In genomic region chr5:110738503-110738811, GRCh38 we compare ENCODE assay signal across 8 cellular contexts. TPM values are rescaled to one million over a fixed set of nuclear protein-coding genes. Genes with fewer than 3 reads are reported as not detected.
DNase-seq lines count a peak whose midpoint lies in the region; ATAC-seq lines count a peak whose summit lies in the region.

No MANE protein-coding gene starts in this region.

- H3K9me3 Mint-ChIP-seq in CD4-positive, alpha-beta memory T cell, result peaks cover 0 to under 1% (median 0%) of the 10 kb centered on the region in 8 donors
- H3K9me3 Mint-ChIP-seq in activated naive CD8-positive, alpha-beta T cell treated with anti-CD3 and anti-CD28 coated beads for 36 hours, result no peaks in the 10 kb centered on the region

- no peak for DNase-seq in CD4-positive, alpha-beta memory T cell
- DNase-seq in activated naive CD8-positive, alpha-beta T cell treated with anti-CD3 and anti-CD28 coated beads for 36 hours, result no peak
- DNase-seq in stimulated activated naive CD4-positive, alpha-beta T cell treated with Interleukin-2 at 50 U/mL for 16 hours (lab: John Stamatoyannopoulos, UW), result peak; percentile 68
- no peak for DNase-seq in ecto neural progenitor cell (ENCODE audit: low spot score)
- no peak for DNase-seq in activated effector memory CD4-positive, alpha-beta T cell treated with anti-CD3 and anti-CD28 coated beads, Interleukin-2, amount 50 U/mL, for 16 hours

- H3K4me3 Mint-ChIP-seq in CD4-positive, alpha-beta memory T cell, result peak overlapping the region; percentile 94 to 99 (median 98)
- H3K4me3 Mint-ChIP-seq in activated naive CD8-positive, alpha-beta T cell treated with anti-CD3 and anti-CD28 coated beads for 36 hours, result peak overlapping the region; percentile 94

- CTCF ChIA-PET in CD4-positive, alpha-beta memory T cell (lab: Charles Lee; ENCODE audit: partially characterized antibody), result interaction anchor here (0.5 to 4.4 kb wide), 7 partner anchors 10 to 1422 kb away, joined by 3 to 24 read pairs (median 4); partner anchors contain the start of genes MAN2A1, TMEM232 and WDR36

- no peaks in the 10 kb centered on the region for H3K36me3 ChIP-seq in CD4-positive, alpha-beta memory T cell (ENCODE audit: insufficient read depth, low read length)

- peak overlapping the region; percentile 96 to 100 (median 99) for H3K27ac Mint-ChIP-seq in CD4-positive, alpha-beta memory T cell
- peak overlapping the region; percentile 92 for H3K27ac Mint-ChIP-seq in activated naive CD8-positive, alpha-beta T cell treated with anti-CD3 and anti-CD28 coated beads for 36 hours

- peaks cover 21 to 44% (median 31%) of the 10 kb centered on the region in 4 donors for H3K4me1 Mint-ChIP-seq in CD4-positive, alpha-beta memory T cell
- H3K4me1 Mint-ChIP-seq in activated naive CD8-positive, alpha-beta T cell treated with anti-CD3 and anti-CD28 coated beads for 36 hours, result peaks cover 23% of the 10 kb centered on the region

- no peaks in the 10 kb centered on the region for H3K9me3 ChIP-seq in CD4-positive, alpha-beta memory T cell (ENCODE audit: control insufficient read depth in 1 of 2, low read length in 2 of 2)

- H3K27ac ChIP-seq in CD4-positive, alpha-beta memory T cell (ENCODE audit: low read depth, low read length), result peak overlapping the region; percentile 88

- POLR2A ChIA-PET in CD4-positive, alpha-beta memory T cell (lab: Charles Lee; ENCODE audit: partially characterized antibody), result interaction anchor here (1.1 to 2.9 kb wide), 5 partner anchors 11 to 1329 kb away, joined by 3 to 21 read pairs (median 8); partner anchors contain the start of genes MAN2A1, PJA2, TMEM232 and WDR36

- peaks cover 5 to 8% of the 10 kb centered on the region in 2 donors for H3K27me3 Mint-ChIP-seq in CD4-positive, alpha-beta memory T cell
- peaks cover 9% of the 10 kb centered on the region for H3K27me3 Mint-ChIP-seq in activated naive CD8-positive, alpha-beta T cell treated with anti-CD3 and anti-CD28 coated beads for 36 hours

- intact Hi-C loops in CD4-positive, alpha-beta memory T cell (cut with micrococcal nuclease), result loop anchor here (1.0 to 10.0 kb wide), 7 partner anchors 12 to 1990 kb away; partner anchors contain the start of genes MAN2A1, STARD4, TMEM232 and WDR36

- peak; percentile 48 for ATAC-seq in GM19372 (IDR thresholded peaks at IDR 0.05; ENCODE audit: low read depth, unreplicated experiment)
- peak; percentile 75 for ATAC-seq in HG03280 (IDR thresholded peaks at IDR 0.05; ENCODE audit: unreplicated experiment)

- peak overlapping the region; percentile 74 to 86 for H3K4me3 ChIP-seq in CD4-positive, alpha-beta memory T cell (ENCODE audit: low read length in 2 of 2)
- peak overlapping the region; percentile 86 for H3K4me3 ChIP-seq in iPS-11a (ENCODE audit: low read depth, low read length)

- H3K4me1 ChIP-seq in CD4-positive, alpha-beta memory T cell (ENCODE audit: insufficient read depth, low read length), result peaks cover 32% of the 10 kb centered on the region

- H3K36me3 Mint-ChIP-seq in CD4-positive, alpha-beta memory T cell, result peaks cover 0 to 18% of the 10 kb centered on the region in 2 donors
- H3K36me3 Mint-ChIP-seq in activated naive CD8-positive, alpha-beta T cell treated with anti-CD3 and anti-CD28 coated beads for 36 hours, result peaks cover 8% of the 10 kb centered on the region

- no peaks in the 10 kb centered on the region for H3K27me3 ChIP-seq in CD4-positive, alpha-beta memory T cell (ENCODE audit: insufficient read depth, low read length)

RNA-seq across cellular contexts. Expression of gene SLC25A46, which starts 0.3 kb away (rescaled TPM):
- 10 to 100 TPM; 38.1 TPM for total RNA-seq in CD4-positive, alpha-beta memory T cell
- polyA plus RNA-seq in CD4-positive, alpha-beta memory T cell, result 10 to 100 TPM; 23.0 to 39.9 TPM
- total RNA-seq in activated naive CD8-positive, alpha-beta T cell treated with anti-CD3 and anti-CD28 coated beads for 36 hours, result 10 to 100 TPM; 55.9 to 57.4 TPM

RNA-seq across cellular contexts. Expression of gene TMEM232, which starts 12.0 kb away (rescaled TPM):
- 1 to 10 TPM; 1.7 to 2.2 TPM for total RNA-seq in CD4-positive, alpha-beta memory T cell
- polyA plus RNA-seq in CD4-positive, alpha-beta memory T cell, result under 1 TPM in 1 of 2 donors, not detected in 1; 0.40 TPM
- total RNA-seq in activated naive CD8-positive, alpha-beta T cell treated with anti-CD3 and anti-CD28 coated beads for 36 hours, result 1 to 10 TPM in 1 of 2 experiments, under 1 TPM in 1; 0.66 to 1.2 TPM
